8 cellular contexts compared by ENCODE assay signal in the genomic region with DNA sequence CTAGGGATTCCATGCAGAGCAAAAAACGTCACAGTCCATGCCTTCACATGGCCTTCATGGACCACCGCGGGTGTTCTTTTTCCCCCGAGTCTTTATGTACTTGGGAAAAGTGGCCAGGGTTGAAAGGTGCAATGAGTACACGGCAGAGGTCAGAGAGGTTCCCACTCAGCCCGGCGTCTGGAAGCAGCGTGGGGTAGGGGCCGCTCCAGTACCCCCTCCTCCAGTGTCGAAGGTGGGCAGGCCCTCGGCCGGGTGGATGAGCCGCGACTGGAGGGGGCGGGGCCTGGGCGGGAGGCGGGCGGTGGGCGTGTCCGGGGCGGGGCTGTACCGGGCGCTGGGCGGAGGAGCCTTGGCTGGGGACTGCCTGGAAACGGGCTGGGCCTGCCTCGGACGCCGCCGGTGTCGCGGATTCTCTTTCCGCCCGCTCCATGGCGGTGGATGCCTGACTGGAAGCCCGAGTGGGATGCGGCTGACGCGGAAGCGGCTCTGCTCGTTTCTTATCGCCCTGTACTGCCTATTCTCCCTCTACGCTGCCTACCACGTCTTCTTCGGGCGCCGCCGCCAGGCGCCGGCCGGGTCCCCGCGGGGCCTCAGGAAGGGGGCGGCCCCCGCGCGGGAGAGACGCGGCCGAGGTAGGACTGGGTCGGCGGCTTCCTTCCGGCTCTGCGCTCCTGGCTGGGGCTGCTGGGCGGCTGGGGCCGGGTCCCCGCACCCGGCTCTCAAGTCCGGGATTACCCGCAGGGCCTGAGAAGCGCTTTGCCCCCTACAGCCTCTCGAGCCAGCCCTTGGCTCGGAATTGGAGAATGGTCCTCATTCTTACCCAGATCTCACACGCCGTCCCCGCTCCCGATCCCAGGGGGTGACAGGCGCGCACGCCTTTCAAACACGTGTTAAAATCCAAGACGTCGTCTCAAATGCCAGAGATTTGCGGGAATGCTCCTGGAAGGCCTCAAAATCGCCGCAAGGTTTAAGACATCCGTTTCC. TPM values are rescaled to one million over a fixed set of nuclear protein-coding genes. Genes with fewer than 3 reads are reported as not detected.
DNase-seq lines count a peak whose midpoint lies in the region; ATAC-seq and TF ChIP-seq lines count a peak whose summit lies in the region.

A gene with protein sequence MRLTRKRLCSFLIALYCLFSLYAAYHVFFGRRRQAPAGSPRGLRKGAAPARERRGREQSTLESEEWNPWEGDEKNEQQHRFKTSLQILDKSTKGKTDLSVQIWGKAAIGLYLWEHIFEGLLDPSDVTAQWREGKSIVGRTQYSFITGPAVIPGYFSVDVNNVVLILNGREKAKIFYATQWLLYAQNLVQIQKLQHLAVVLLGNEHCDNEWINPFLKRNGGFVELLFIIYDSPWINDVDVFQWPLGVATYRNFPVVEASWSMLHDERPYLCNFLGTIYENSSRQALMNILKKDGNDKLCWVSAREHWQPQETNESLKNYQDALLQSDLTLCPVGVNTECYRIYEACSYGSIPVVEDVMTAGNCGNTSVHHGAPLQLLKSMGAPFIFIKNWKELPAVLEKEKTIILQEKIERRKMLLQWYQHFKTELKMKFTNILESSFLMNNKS (plus strand): TSS at position 412 of the 984 bp plus-strand sequence. CDS start 52 bp downstream, at position 464.

- H3K27me3 Mint-ChIP-seq in GM23338 (ENCODE audit: insufficient read depth, low read depth, poor library complexity), result no peaks in the 10 kb centered on the region
- peaks cover 9 to 15% of the 10 kb centered on the region in 2 donors for H3K27me3 Mint-ChIP-seq in natural killer cell treated with Interleukin-12 subunit alpha and Interleukin-12 subunit beta and Interleukin-15 and Interleukin-18, amount 100 ng/mL, for 72 hours
- no peaks in the 10 kb centered on the region for H3K27me3 Mint-ChIP-seq in stimulated activated naive CD8-positive, alpha-beta T cell treated with anti-CD3 and anti-CD28 coated beads, Interleukin-15, Interleukin-2, amounts not matched to agents 100 ng/mL and 50 ng/mL, for 24 hours

- TF ChIP-seq CTCF in GM23338 (conservative IDR thresholded peaks at IDR 0.05; ENCODE audit: low read depth in 2 of 2), result no peak

- H3K27ac Mint-ChIP-seq in GM23338, result peak within 1 kb of the TSS; percentile 94
- peak within 1 kb of the TSS; percentile 95 to 97 for H3K27ac Mint-ChIP-seq in natural killer cell treated with Interleukin-12 subunit alpha and Interleukin-12 subunit beta and Interleukin-15 and Interleukin-18, amount 100 ng/mL, for 72 hours
- H3K27ac Mint-ChIP-seq in stimulated activated naive CD8-positive, alpha-beta T cell treated with anti-CD3 and anti-CD28 coated beads, Interleukin-15, Interleukin-2, amounts not matched to agents 100 ng/mL and 50 ng/mL, for 24 hours, result peak within 1 kb of the TSS; percentile 95

- H3K36me3 Mint-ChIP-seq in GM23338 (ENCODE audit: low read depth), result peaks cover 25% of the 10 kb centered on the region; the same call in 2 of the 3 replicates
- H3K36me3 Mint-ChIP-seq in natural killer cell treated with Interleukin-12 subunit alpha and Interleukin-12 subunit beta and Interleukin-15 and Interleukin-18, amount 100 ng/mL, for 72 hours, result peaks cover 19% of the 10 kb centered on the region
- peaks cover 44% of the 10 kb centered on the region for H3K36me3 Mint-ChIP-seq in stimulated activated naive CD8-positive, alpha-beta T cell treated with anti-CD3 and anti-CD28 coated beads, Interleukin-15, Interleukin-2, amounts not matched to agents 100 ng/mL and 50 ng/mL, for 24 hours (ENCODE audit: low read depth)

- H3K9me3 Mint-ChIP-seq in GM23338, result no peaks in the 10 kb centered on the region
- no peaks in the 10 kb centered on the region for H3K9me3 Mint-ChIP-seq in natural killer cell treated with Interleukin-12 subunit alpha and Interleukin-12 subunit beta and Interleukin-15 and Interleukin-18, amount 100 ng/mL, for 72 hours
- no peaks in the 10 kb centered on the region for H3K9me3 Mint-ChIP-seq in stimulated activated naive CD8-positive, alpha-beta T cell treated with anti-CD3 and anti-CD28 coated beads, Interleukin-15, Interleukin-2, amounts not matched to agents 100 ng/mL and 50 ng/mL, for 24 hours

- H3K27me3 ChIP-seq in GM23338 (ENCODE audit: insufficient read depth), result no peaks in the 10 kb centered on the region

- DNase-seq in EL (peak; percentile 83), GM23338 (ENCODE audit: low spot score) (peak; percentile 82), Kasumi-1 (lab: John Stamatoyannopoulos, UW) (peak; percentile 83 to 90), fibroblast of peridontal ligament (ENCODE audit: extremely low read depth) (peak; percentile 66)
- peak; percentile 80 for DNase-seq in activated T-helper 9 cell treated with anti-CD3 and anti-CD28 coated beads, Interleukin-2, amount 50 U/mL, for 16 hours (ENCODE audit: low read depth)
- peak; percentile 86 for DNase-seq in natural killer cell treated with Interleukin-12 subunit alpha and Interleukin-12 subunit beta and Interleukin-15 and Interleukin-18, amount 100 ng/mL, for 72 hours (ENCODE audit: low spot score)

- no peaks in the 10 kb centered on the region for H3K9me2 ChIP-seq in GM23338 (ENCODE audit: insufficient read depth)

- H4K20me1 ChIP-seq in GM23338 (replicated peaks; ENCODE audit: insufficient read depth), result no peaks in the 10 kb centered on the region

- peak; percentile 95 for ATAC-seq in GM23338
- ATAC-seq in natural killer cell treated with Interleukin-12 subunit alpha and Interleukin-12 subunit beta and Interleukin-15 and Interleukin-18, amount 100 ng/mL, for 72 hours, result peak; percentile 97 to 98

- H3F3A ChIP-seq in GM23338 (replicated peaks; ENCODE audit: low read depth), result no peaks in the 10 kb centered on the region

- H3K4me3 Mint-ChIP-seq in GM23338, result peak within 1 kb of the TSS; percentile 94
- H3K4me3 Mint-ChIP-seq in natural killer cell treated with Interleukin-12 subunit alpha and Interleukin-12 subunit beta and Interleukin-15 and Interleukin-18, amount 100 ng/mL, for 72 hours, result peak within 1 kb of the TSS; percentile 98
- peak within 1 kb of the TSS; percentile 96 for H3K4me3 Mint-ChIP-seq in stimulated activated naive CD8-positive, alpha-beta T cell treated with anti-CD3 and anti-CD28 coated beads, Interleukin-15, Interleukin-2, amounts not matched to agents 100 ng/mL and 50 ng/mL, for 24 hours

- peak; percentile 96 for TF ChIP-seq POLR2A in Raji (IDR thresholded peaks at IDR 0.05; ENCODE audit: insufficient read depth, low read depth, low read length)

- H3K4me3 ChIP-seq in GM23338, result peak within 1 kb of the TSS; percentile 75

- H3K27ac ChIP-seq in GM23338 (ENCODE audit: low read depth), result peak within 1 kb of the TSS; percentile 35

- peaks cover 6% of the 10 kb centered on the region; the same call in 2 of the 3 replicates for H3K4me1 Mint-ChIP-seq in GM23338
- peaks cover 14 to 40% of the 10 kb centered on the region in 2 donors for H3K4me1 Mint-ChIP-seq in natural killer cell treated with Interleukin-12 subunit alpha and Interleukin-12 subunit beta and Interleukin-15 and Interleukin-18, amount 100 ng/mL, for 72 hours (ENCODE audit: low read depth in 2 of 2)
- H3K4me1 Mint-ChIP-seq in stimulated activated naive CD8-positive, alpha-beta T cell treated with anti-CD3 and anti-CD28 coated beads, Interleukin-15, Interleukin-2, amounts not matched to agents 100 ng/mL and 50 ng/mL, for 24 hours (ENCODE audit: low read depth), result peaks cover 21% of the 10 kb centered on the region

- H3K4me1 ChIP-seq in GM23338 (ENCODE audit: insufficient read depth), result peaks cover 6% of the 10 kb centered on the region; the same call in 1 of the 2 replicates

- H3K79me2 ChIP-seq in GM23338 (replicated peaks; ENCODE audit: insufficient read depth), result no peaks in the 10 kb centered on the region; the same call in 1 of the 2 replicates

- H2AFZ ChIP-seq in GM23338, result peak within 1 kb of the TSS; percentile 100

- H3K36me3 ChIP-seq in GM23338 (ENCODE audit: insufficient read depth), result 0 out of 2 replicates have a peak, but pooled peaks cover 8% of the 10 kb centered on the region

- peak within 1 kb of the TSS; percentile 84 for H3K4me2 ChIP-seq in GM23338

TF ChIP-seq in GM23338, 12 proteins besides CTCF, POLR2A, EP300 and RAD21:
- no peak for TF ChIP-seq REST (IDR thresholded peaks at IDR 0.05; ENCODE audit: unreplicated experiment)
- no peak for TF ChIP-seq EZH2 (IDR thresholded peaks at IDR 0.05; ENCODE audit: low read depth, unreplicated experiment)
- TF ChIP-seq STAT1 (IDR thresholded peaks at IDR 0.05; ENCODE audit: unreplicated experiment), result no peak
- TF ChIP-seq CREB1 (CRISPR knock-in tag; IDR thresholded peaks at IDR 0.05; ENCODE audit: low read depth), result peak; percentile 26; the same call in 1 of the 2 replicates
- TF ChIP-seq EZH2phosphoT487 (IDR thresholded peaks at IDR 0.05; ENCODE audit: unreplicated experiment), result no peak
- peak; percentile 90 for TF ChIP-seq POLR2AphosphoS5 (IDR thresholded peaks at IDR 0.05; ENCODE audit: low read depth)

RNA-seq across cellular contexts. Expression of the gene that starts here (rescaled TPM):
- 10.1 and 11.6 TPM in 2 replicates for total RNA-seq in GM23338 (2014; rRNA removed; shearing (Covaris generic))
- 8.8 and 11.1 TPM in 2 replicates for polyA plus RNA-seq in GM23338 (2016; fragmentation: Nextera tagmentation; extraction: Ambion mirVana)
- 10 to 100 TPM; 14.7 to 20.9 TPM for total RNA-seq in natural killer cell treated with Interleukin-12 subunit alpha and Interleukin-12 subunit beta and Interleukin-15 and Interleukin-18, amount 100 ng/mL, for 72 hours

Comparison
In these comparisons a context has a peak if more than half of its experiments do, and no peak if none do; other contexts are left out.
1. Peak in every context shown above with its lines: DNase-seq, ATAC-seq, H3K4me3 ChIP-seq and H3K27ac ChIP-seq.